In the genomic region with DNA sequence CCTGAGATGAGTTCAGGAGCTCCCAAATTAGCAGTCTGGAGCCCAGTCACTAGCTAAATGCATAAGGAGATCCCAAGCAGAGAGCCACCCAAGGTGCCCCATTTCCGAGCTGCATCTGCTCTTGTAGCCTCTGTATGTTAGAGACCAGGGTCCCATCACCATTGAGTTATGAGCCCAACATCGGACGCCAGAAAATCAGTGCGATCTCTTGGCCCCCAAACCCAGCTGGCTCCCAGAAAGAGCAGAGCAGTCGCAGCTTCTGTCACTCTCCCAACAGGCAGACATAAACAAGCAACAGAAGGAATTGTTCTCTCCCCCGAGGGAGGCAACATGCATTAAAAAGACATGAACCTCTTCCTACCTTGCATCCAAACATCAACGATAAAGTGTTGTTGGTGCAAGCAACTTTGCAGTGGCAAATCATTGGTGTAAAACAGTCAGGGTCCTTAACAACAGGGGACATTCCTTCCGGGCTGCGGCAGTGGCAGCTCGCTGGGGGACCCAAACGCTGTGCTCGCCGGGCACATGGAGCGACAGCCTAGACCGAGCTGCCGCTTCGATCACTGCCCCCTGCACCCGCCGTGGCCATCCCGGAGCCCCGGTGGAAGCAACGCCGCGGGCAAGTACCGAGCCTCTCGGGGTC, we compare ENCODE assay signal across 8 cellular contexts.
A peak's percentile ranks its signal among the peaks of the same experiment; 100 is the strongest.
DNase-seq lines count a peak whose midpoint lies in the region; ATAC-seq lines count a peak whose summit lies in the region.

No MANE protein-coding gene starts in this region.

- H3K9me3 Mint-ChIP-seq in activated naive CD8-positive, alpha-beta T cell treated with anti-CD3 and anti-CD28 coated beads, Interleukin-2, amount 10 ng/mL, durations not matched to agents 7 days and 5 days = no peaks in the 10 kb centered on the region
- H3K9me3 Mint-ChIP-seq in stimulated activated naive CD8-positive, alpha-beta T cell treated with anti-CD3 and anti-CD28 coated beads, Interleukin-15, amount 100 ng/mL, for 72 hours = peaks cover 5 to 6% of the 10 kb centered on the region in 2 donors

- H3K36me3 Mint-ChIP-seq in activated naive CD8-positive, alpha-beta T cell treated with anti-CD3 and anti-CD28 coated beads, Interleukin-2, amount 10 ng/mL, durations not matched to agents 7 days and 5 days = no peaks in the 10 kb centered on the region

- no peak overlapping the region for H3K27ac Mint-ChIP-seq in activated naive CD8-positive, alpha-beta T cell treated with anti-CD3 and anti-CD28 coated beads, Interleukin-2, amount 10 ng/mL, durations not matched to agents 7 days and 5 days
- peak overlapping the region in 1 of 2 donors; percentile 41 for H3K27ac Mint-ChIP-seq in stimulated activated naive CD8-positive, alpha-beta T cell treated with anti-CD3 and anti-CD28 coated beads, Interleukin-15, amount 100 ng/mL, for 72 hours

- peak; percentile 35 for ATAC-seq in activated naive CD8-positive, alpha-beta T cell treated with anti-CD3 and anti-CD28 coated beads, Interleukin-2, amount 10 ng/mL, durations not matched to agents 7 days and 5 days (ENCODE audit: low read depth)
- peak; percentile 44 for ATAC-seq in stimulated activated naive CD8-positive, alpha-beta T cell treated with anti-CD3 and anti-CD28 coated beads, Interleukin-15, amount 100 ng/mL, for 72 hours
- no peak for ATAC-seq in HG02970 (IDR thresholded peaks at IDR 0.05; ENCODE audit: low FRiP score, unreplicated experiment)

- POLR2A ChIA-PET in activated naive CD8-positive, alpha-beta T cell treated with anti-CD3 and anti-CD28 coated beads, Interleukin-2, amount 10 ng/mL, durations not matched to agents 7 days and 5 days (lab: Charles Lee) = no interaction called here

- peaks cover 13% of the 10 kb centered on the region for H3K27me3 Mint-ChIP-seq in activated naive CD8-positive, alpha-beta T cell treated with anti-CD3 and anti-CD28 coated beads, Interleukin-2, amount 10 ng/mL, durations not matched to agents 7 days and 5 days
- peaks cover 20% of the 10 kb centered on the region for H3K27me3 Mint-ChIP-seq in stimulated activated naive CD8-positive, alpha-beta T cell treated with anti-CD3 and anti-CD28 coated beads, Interleukin-15, amount 100 ng/mL, for 72 hours

- H3K4me3 Mint-ChIP-seq in activated naive CD8-positive, alpha-beta T cell treated with anti-CD3 and anti-CD28 coated beads, Interleukin-2, amount 10 ng/mL, durations not matched to agents 7 days and 5 days = peak overlapping the region; percentile 79
- peak overlapping the region; percentile 68 to 80 for H3K4me3 Mint-ChIP-seq in stimulated activated naive CD8-positive, alpha-beta T cell treated with anti-CD3 and anti-CD28 coated beads, Interleukin-15, amount 100 ng/mL, for 72 hours

- no peaks in the 10 kb centered on the region for H3K4me1 Mint-ChIP-seq in activated naive CD8-positive, alpha-beta T cell treated with anti-CD3 and anti-CD28 coated beads, Interleukin-2, amount 10 ng/mL, durations not matched to agents 7 days and 5 days
- no peaks in the 10 kb centered on the region for H3K4me1 Mint-ChIP-seq in stimulated activated naive CD8-positive, alpha-beta T cell treated with anti-CD3 and anti-CD28 coated beads, Interleukin-15, amount 100 ng/mL, for 72 hours

- DNase-seq in NCI-H1417 (lab: John Stamatoyannopoulos, UW) = peak; percentile 10 to 74 (median 53)
- DNase-seq in NCI-H1417 treated with DMSO at 0.1 percent for 48 hours (lab: John Stamatoyannopoulos, UW) = no peak
- peak; percentile 23 for DNase-seq in activated naive CD8-positive, alpha-beta T cell treated with anti-CD3 and anti-CD28 coated beads, Interleukin-2, amount 10 ng/mL, durations not matched to agents 7 days and 5 days
- peak; percentile 57 for DNase-seq in islet precursor cell
- no peak for DNase-seq in stimulated activated naive CD8-positive, alpha-beta T cell treated with anti-CD3 and anti-CD28 coated beads, Interleukin-15, amount 100 ng/mL, for 72 hours
- DNase-seq in DMS114 treated with DMSO at 0.1 percent for 48 hours (lab: John Stamatoyannopoulos, UW; ENCODE audit: unreplicated experiment) = no peak
- DNase-seq in NCI-H226 = no peak

Comparison
In these comparisons a context has a peak if more than half of its experiments do, and no peak if none do; other contexts are left out.
1. DNase-seq: peak in NCI-H1417 (3 of 3), activated naive CD8-positive, alpha-beta T cell treated with anti-CD3 and anti-CD28 coated beads, Interleukin-2, amount 10 ng/mL, durations not matched to agents 7 days and 5 days (single experiment) and islet precursor cell (single experiment); none in NCI-H1417 treated with DMSO at 0.1 percent for 48 hours (single experiment), stimulated activated naive CD8-positive, alpha-beta T cell treated with anti-CD3 and anti-CD28 coated beads, Interleukin-15, amount 100 ng/mL, for 72 hours (0 of 2), DMS114 treated with DMSO at 0.1 percent for 48 hours (single experiment) and NCI-H226 (single experiment).